ENCODE assay signal across 16 cellular contexts in the genomic region with DNA sequence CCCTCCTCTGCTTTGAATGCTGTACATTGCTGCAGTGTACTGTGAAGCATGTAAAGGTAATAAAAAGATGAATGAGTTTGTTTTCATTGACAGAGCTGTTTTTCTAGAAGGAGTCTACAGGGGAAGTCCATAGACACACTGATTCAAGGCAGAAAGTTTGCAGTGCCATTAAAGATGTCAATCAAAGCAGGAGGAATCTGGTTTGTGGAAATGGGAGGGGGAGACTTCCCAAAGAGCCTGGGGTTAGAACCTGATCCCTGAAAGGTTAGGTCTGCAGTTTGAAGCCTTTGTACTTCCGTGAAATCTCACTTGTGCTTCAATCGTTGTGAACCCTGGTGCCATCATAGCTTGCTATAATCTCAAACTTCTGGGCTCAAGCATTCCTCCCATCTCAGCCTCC. TPM values are rescaled to one million over a fixed set of nuclear protein-coding genes. Genes with fewer than 3 reads are reported as not detected.
"Had no signal": no experiment of that assay in that cellular context is flagged by ENCODE, and none has a peak within 500 bp of the region (broad histone marks: within the 10 kb centered on the region; RNA-seq: fewer than 3 reads in every experiment).

No MANE protein-coding gene starts in this region.

- H3K9me3 Mint-ChIP-seq: activated CD4-positive, alpha-beta T cell treated with anti-CD3 and anti-CD28 coated beads, Interleukin-2, amount 10 ng/mL, durations not matched to agents 7 days and 5 days; stimulated activated effector memory CD8-positive, alpha-beta T cell treated with anti-CD3 and anti-CD28 coated beads, Interleukin-12 subunit alpha, Interleukin-12 subunit beta, amount 100 ng/mL, for 72 hours had no signal

- H3K27ac ChIP-seq: heart left ventricle, pancreas, right atrium auricular region, tibial nerve had no signal

- H3K36me3 Mint-ChIP-seq: stimulated activated effector memory CD8-positive, alpha-beta T cell treated with anti-CD3 and anti-CD28 coated beads, Interleukin-12 subunit alpha, Interleukin-12 subunit beta, amount 100 ng/mL, for 72 hours had no signal

- H3K27me3 Mint-ChIP-seq: activated CD4-positive, alpha-beta T cell treated with anti-CD3 and anti-CD28 coated beads, Interleukin-2, amount 10 ng/mL, durations not matched to agents 7 days and 5 days had no signal

- ATAC-seq: heart left ventricle; left ventricle myocardium superior; pancreas; stimulated activated effector memory CD8-positive, alpha-beta T cell treated with anti-CD3 and anti-CD28 coated beads, Interleukin-12 subunit alpha, Interleukin-12 subunit beta, amount 100 ng/mL, for 72 hours had no signal

- H3K4me3 Mint-ChIP-seq: activated CD4-positive, alpha-beta T cell treated with anti-CD3 and anti-CD28 coated beads, Interleukin-2, amount 10 ng/mL, durations not matched to agents 7 days and 5 days; stimulated activated effector memory CD8-positive, alpha-beta T cell treated with anti-CD3 and anti-CD28 coated beads, Interleukin-12 subunit alpha, Interleukin-12 subunit beta, amount 100 ng/mL, for 72 hours had no signal

- H3K4me3 ChIP-seq: adrenal gland, heart left ventricle, pancreas, right atrium auricular region, tibial nerve had no signal

- H3K9me3 ChIP-seq: adrenal gland, heart left ventricle, pancreas, right atrium auricular region, tibial nerve had no signal

- H3K36me3 ChIP-seq: pancreas, right atrium auricular region had no signal

- DNase-seq: activated CD4-positive, alpha-beta T cell treated with anti-CD3 and anti-CD28 coated beads, Interleukin-2, amount 10 ng/mL, durations not matched to agents 7 days and 5 days; activated CD4-positive, CD25-positive, alpha-beta regulatory T cell; activated naive CD4-positive, alpha-beta T cell treated with anti-CD3 and anti-CD28 coated beads, Interleukin-2, amount 50 U/mL, for 16 hours; activated T-cell treated with anti-CD3 and anti-CD28 coated beads, Interleukin-2, amount 50 U/mL, for 1 hour; adrenal gland; central memory CD4-positive, alpha-beta T cell; cortex of kidney; effector CD8-positive, alpha-beta T cell; heart left ventricle; left ventricle myocardium superior; pancreas had no signal

RNA-seq across cellular contexts. Expression of a gene that starts 37.5 kb away (rescaled TPM):
- total RNA-seq: activated CD4-positive, alpha-beta T cell treated with anti-CD3 and anti-CD28 coated beads, Interleukin-2, amount 10 ng/mL, durations not matched to agents 7 days and 5 days; T-helper 2 cell treated with Interferon-gamma antibody and Interleukin-4, amounts not matched to agents 100 ng/mL and 5 ng/mL, for 36 hours; tibial nerve had no signal

RNA-seq across cellular contexts. Expression of a gene that starts 58.2 kb away (rescaled TPM):
- total RNA-seq: mesenteric fat pad had no signal
